31 cellular contexts compared by ENCODE assay signal in the genomic region with DNA sequence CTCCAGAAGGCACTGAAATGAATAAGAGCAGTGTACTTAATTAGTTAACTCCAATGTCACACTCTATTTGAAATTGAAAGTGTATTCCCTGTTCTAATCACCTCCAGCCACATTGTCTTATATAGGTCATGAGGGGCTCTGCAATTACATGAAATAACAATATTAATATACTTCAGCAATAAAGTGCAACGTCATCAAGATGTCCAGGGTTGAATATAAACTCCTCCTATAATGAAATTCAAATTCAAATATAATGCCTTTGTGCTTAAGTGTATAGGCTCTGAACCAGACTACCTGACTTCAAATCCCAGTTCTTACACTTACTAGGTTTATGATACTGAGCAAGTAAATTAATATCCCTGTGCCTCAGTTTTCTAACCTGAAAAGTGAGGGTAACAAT.
"Had no signal": no experiment of that assay in that cellular context is flagged by ENCODE, and none has a peak within 500 bp of the region (broad histone marks: within the 10 kb centered on the region; RNA-seq: fewer than 3 reads in every experiment).

No MANE protein-coding gene starts in this region.

- H3K36me3 Mint-ChIP-seq: natural killer cell; neural progenitor cell; stimulated activated memory B cell treated with anti-CD40 and anti-IgM and Interleukin-4, amounts not matched to agents 10 μg/mL and 1 μg/mL and 100 μg/mL, for 72 hours; type B pancreatic cell had no signal

- H3K27me3 Mint-ChIP-seq: progenitor cell of endocrine pancreas; stimulated activated memory B cell treated with anti-CD40 and anti-IgM and Interleukin-4, amounts not matched to agents 10 μg/mL and 1 μg/mL and 100 μg/mL, for 72 hours; type B pancreatic cell had no signal

- H3K9ac ChIP-seq: neural progenitor cell, parathyroid adenoma had no signal

- H3K4me1 Mint-ChIP-seq: natural killer cell; neural progenitor cell; stimulated activated memory B cell treated with anti-CD40 and anti-IgM and Interleukin-4, amounts not matched to agents 10 μg/mL and 1 μg/mL and 100 μg/mL, for 72 hours; stimulated activated naive CD8-positive, alpha-beta T cell treated with anti-CD3 and anti-CD28 coated beads, Interleukin-15, amount 100 ng/mL, for 72 hours had no signal

- H3K9me3 Mint-ChIP-seq: neural progenitor cell; stimulated activated memory B cell treated with anti-CD40 and anti-IgM and Interleukin-4, amounts not matched to agents 10 μg/mL and 1 μg/mL and 100 μg/mL, for 72 hours; stimulated activated naive CD8-positive, alpha-beta T cell treated with anti-CD3 and anti-CD28 coated beads, Interleukin-15, amount 100 ng/mL, for 72 hours; type B pancreatic cell had no signal

- H3K4me3 ChIP-seq: neural progenitor cell, ovary, psoas muscle, skin epidermis, smooth muscle cell, spleen, suprapubic skin, testis, tibial artery, transverse colon, upper lobe of right lung, uterus had no signal

- H3K27ac Mint-ChIP-seq: natural killer cell; neural progenitor cell; progenitor cell of endocrine pancreas; stimulated activated memory B cell treated with anti-CD40 and anti-IgM and Interleukin-4, amounts not matched to agents 10 μg/mL and 1 μg/mL and 100 μg/mL, for 72 hours; stimulated activated naive CD8-positive, alpha-beta T cell treated with anti-CD3 and anti-CD28 coated beads, Interleukin-15, amount 100 ng/mL, for 72 hours; type B pancreatic cell had no signal

- DNase-seq: natural killer cell; occipital lobe; ovary; posterior cingulate gyrus; psoas muscle; right cardiac atrium; spleen; stimulated activated CD4-positive, alpha-beta T cell treated with anti-CD3 and anti-CD28 coated beads, Interleukin-12 subunit alpha, Interleukin-12 subunit beta, amount 100 ng/mL, for 4 hours; stimulated activated CD4-positive, alpha-beta T cell treated with anti-CD3 and anti-CD28 coated beads, Interleukin-1b, Interleukin-23, amount 100 ng/mL, for 48 hours; stimulated activated CD4-positive, alpha-beta T cell treated with anti-CD3 and anti-CD28 coated beads, Interleukin-4, amount 100 ng/mL, for 1 hour; stimulated activated CD4-positive, alpha-beta T cell treated with anti-CD3 and anti-CD28 coated beads, Interleukin-4, amount 100 ng/mL, for 4 hours; stimulated activated CD8-positive, alpha-beta memory T cell treated with anti-CD3 and anti-CD28 coated beads, Interleukin-4, amount 100 ng/mL, for 48 hours; stimulated activated naive CD4-positive, alpha-beta T cell; stimulated activated naive CD8-positive, alpha-beta T cell treated with anti-CD3 and anti-CD28 coated beads, Interleukin-15, amount 100 ng/mL, for 72 hours; stimulated activated naive CD8-positive, alpha-beta T cell treated with anti-CD3 and anti-CD28 coated beads, Interleukin-15, Interleukin-2, amounts not matched to agents 100 U/mL and 50 U/mL, for 24 hours; substantia nigra; testis; tibial artery; transverse colon; upper lobe of right lung; uterus had no signal

- H3K36me3 ChIP-seq: neural progenitor cell, ovary, spleen, suprapubic skin, tibial artery, transverse colon, upper lobe of right lung, uterus had no signal

- H3K4me1 ChIP-seq: neural progenitor cell, parathyroid adenoma, psoas muscle, spleen, suprapubic skin, testis, tibial artery, transverse colon, upper lobe of right lung, uterus had no signal

- H3K27ac ChIP-seq: neural progenitor cell, ovary, parathyroid adenoma, psoas muscle, skin epidermis, spleen, suprapubic skin, testis, tibial artery, transverse colon, upper lobe of right lung, uterus had no signal

- H3K4me2 ChIP-seq: neural progenitor cell, smooth muscle cell had no signal

- ATAC-seq: natural killer cell; psoas muscle; right cardiac atrium; sciatic nerve; stimulated activated memory B cell treated with anti-CD40 and anti-IgM and Interleukin-4, amounts not matched to agents 10 μg/mL and 1 μg/mL and 100 μg/mL, for 72 hours; stimulated activated naive CD8-positive, alpha-beta T cell treated with anti-CD3 and anti-CD28 coated beads, Interleukin-15, amount 100 ng/mL, for 72 hours; stimulated activated naive CD8-positive, alpha-beta T cell treated with anti-CD3 and anti-CD28 coated beads, Interleukin-15, Interleukin-2, amounts not matched to agents 100 U/mL and 50 U/mL, for 24 hours; upper lobe of right lung had no signal

- H3K27me3 ChIP-seq: neural progenitor cell, ovary, spleen, suprapubic skin, testis, tibial artery, transverse colon, upper lobe of right lung, uterus had no signal

- H3K79me2 ChIP-seq: parathyroid adenoma had no signal

- H2AFZ ChIP-seq: neural progenitor cell, parathyroid adenoma had no signal

- H3K9me3 ChIP-seq: ovary, psoas muscle, spleen, suprapubic skin, testis, tibial artery, transverse colon, upper lobe of right lung, uterus had no signal

- H3K4me3 Mint-ChIP-seq: natural killer cell; nephron; neural progenitor cell; stimulated activated memory B cell treated with anti-CD40 and anti-IgM and Interleukin-4, amounts not matched to agents 10 μg/mL and 1 μg/mL and 100 μg/mL, for 72 hours; stimulated activated naive CD8-positive, alpha-beta T cell treated with anti-CD3 and anti-CD28 coated beads, Interleukin-15, amount 100 ng/mL, for 72 hours; type B pancreatic cell had no signal
